In the genomic region with DNA sequence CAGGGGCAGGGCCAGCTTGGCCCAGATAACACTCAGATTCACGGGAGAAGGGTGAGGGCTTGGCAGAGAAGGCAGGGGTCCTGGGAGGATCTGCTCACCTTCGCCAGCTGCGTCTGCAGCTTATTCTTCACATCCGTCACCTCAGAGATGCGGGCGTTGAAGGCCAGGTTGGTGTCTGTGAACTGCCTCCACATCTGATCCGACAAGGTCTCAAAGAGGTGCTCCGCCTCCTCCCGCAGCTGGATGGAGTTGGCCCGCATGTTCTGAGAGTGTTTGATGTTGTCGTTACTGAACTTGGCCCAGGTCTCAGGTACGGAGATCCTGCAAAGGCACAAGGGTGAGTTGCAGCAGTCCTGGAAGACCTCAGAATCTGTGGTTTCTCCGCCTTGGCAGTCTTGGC, we compare ENCODE assay signal across 37 cellular contexts. TPM values are rescaled to one million over a fixed set of nuclear protein-coding genes. Genes with fewer than 3 reads are reported as not detected.
"Had no signal": no experiment of that assay in that cellular context is flagged by ENCODE, and none has a peak within 500 bp of the region (broad histone marks: within the 10 kb centered on the region; RNA-seq: fewer than 3 reads in every experiment).

No MANE protein-coding gene starts in this region.

- H3K4me3 ChIP-seq: adrenal gland, body of pancreas, esophagus squamous epithelium, gastroesophageal sphincter had no signal

- H3K36me3 ChIP-seq: adrenal gland, esophagus squamous epithelium, gastroesophageal sphincter had no signal

- H3K9me3 ChIP-seq: adrenal gland, body of pancreas, esophagus squamous epithelium, gastroesophageal sphincter had no signal

- FAIRE-seq: colon, endometrium, endothelial cell of umbilical vein had no signal

- H3K27ac ChIP-seq: adrenal gland, body of pancreas, epithelial cell of prostate, esophagus squamous epithelium, gastroesophageal sphincter had no signal

- H3K27me3 ChIP-seq: adrenal gland, body of pancreas had no signal

- H3K4me1 ChIP-seq: adrenal gland, body of pancreas, esophagus squamous epithelium, gastroesophageal sphincter had no signal

- DNase-seq: activated CD4-positive, alpha-beta memory T cell treated with anti-CD3 and anti-CD28 coated beads for 36 hours; activated CD4-positive, alpha-beta T cell treated with anti-CD3 and anti-CD28 coated beads for 36 hours; activated CD4-positive, alpha-beta T cell treated with anti-CD3 and anti-CD28 coated beads, Interleukin-2, amount 10 ng/mL, durations not matched to agents 24 days and 14 days; activated CD4-positive, CD25-positive, alpha-beta regulatory T cell; activated CD4-positive, CD25-positive, alpha-beta regulatory T cell treated with anti-CD3 and anti-CD28 coated beads, Interleukin-2, amount 50 U/mL, for 72 hours; activated CD8-positive, alpha-beta memory T cell treated with anti-CD3 and anti-CD28 coated beads, Interleukin-2, amount 10 ng/mL, durations not matched to agents 7 days and 5 days; activated CD8-positive, alpha-beta memory T cell treated with anti-CD3 and anti-CD28 coated beads, Interleukin-2, amount 50 U/mL, for 4 hours; activated CD8-positive, alpha-beta T cell treated with anti-CD3 and anti-CD28 coated beads, Interleukin-2, amount 10 ng/mL, durations not matched to agents 7 days and 5 days; activated effector memory CD4-positive, alpha-beta T cell treated with anti-CD3 and anti-CD28 coated beads, Interleukin-2, amount 50 U/mL, for 16 hours; activated naive CD4-positive, alpha-beta T cell treated with anti-CD3 and anti-CD28 coated beads for 36 hours; activated naive CD8-positive, alpha-beta T cell treated with anti-CD3 and anti-CD28 coated beads for 36 hours; activated naive CD8-positive, alpha-beta T cell treated with anti-CD3 and anti-CD28 coated beads, Interleukin-2, amount 50 U/mL, for 24 hours; activated T-cell treated with anti-CD3 and anti-CD28 coated beads, Interleukin-2, amount 50 U/mL, for 1 hour; activated T-cell treated with anti-CD3 and anti-CD28 coated beads, Interleukin-2, amount 50 U/mL, for 48 hours; adrenal gland; amygdala; body of pancreas; caudate nucleus; cortex of kidney; dermis blood vessel endothelial cell; effector CD4-positive, alpha-beta T cell; effector memory CD8-positive, alpha-beta T cell; esophagus squamous epithelium; foreskin melanocyte; T-helper 1 cell; T-helper 17 cell; T1000 had no signal

- ATAC-seq: activated CD4-positive, alpha-beta T cell treated with anti-CD3 and anti-CD28 coated beads for 36 hours; activated CD8-positive, alpha-beta memory T cell treated with anti-CD3 and anti-CD28 coated beads, Interleukin-2, amount 10 ng/mL, durations not matched to agents 7 days and 5 days; activated CD8-positive, alpha-beta T cell treated with anti-CD3 and anti-CD28 coated beads, Interleukin-2, amount 10 ng/mL, durations not matched to agents 7 days and 5 days; activated naive CD8-positive, alpha-beta T cell treated with anti-CD3 and anti-CD28 coated beads, Interleukin-2, amount 50 U/mL, for 24 hours; body of pancreas; effector memory CD8-positive, alpha-beta T cell; gastroesophageal sphincter; T-helper 17 cell had no signal

RNA-seq across cellular contexts. Expression of a gene that starts 18.9 kb away (rescaled TPM):
- total RNA-seq: activated CD4-positive, alpha-beta T cell treated with anti-CD3 and anti-CD28 coated beads, Interleukin-2, amount 10 ng/mL, durations not matched to agents 24 days and 14 days; activated CD8-positive, alpha-beta memory T cell treated with anti-CD3 and anti-CD28 coated beads for 36 hours; activated CD8-positive, alpha-beta T cell treated with anti-CD3 and anti-CD28 coated beads, Interleukin-2, amount 10 ng/mL, durations not matched to agents 7 days and 5 days; activated naive CD8-positive, alpha-beta T cell treated with anti-CD3 and anti-CD28 coated beads for 36 hours; activated T-helper 1 cell treated with anti-CD3 and anti-CD28 coated beads, Interleukin-12 subunit alpha, Interleukin-12 subunit beta, Interleukin-2, Interleukin-4 antibody, amounts not matched to agents 30 ng/mL and 10 ng/mL and 1 ng/mL, durations not matched to agents 14 hours and 24 hours and 36 hours; activated T-helper 2 cell treated with anti-CD3 and anti-CD28 coated beads, Interferon-gamma antibody, Interleukin-2, Interleukin-4, amounts not matched to agents 10 μg/mL and 5 μg/mL and 100 μg/mL, durations not matched to agents 14 hours and 24 hours and 36 hours; body of pancreas; chondrocyte; dermis blood vessel endothelial cell; endothelial cell of umbilical vein; esophagus squamous epithelium; fibroblast of lung; T-helper 17 cell had no signal
- polyA plus RNA-seq: endothelial cell of umbilical vein had no signal
